ENCODE assay signal across 1 cellular context in the genomic region with DNA sequence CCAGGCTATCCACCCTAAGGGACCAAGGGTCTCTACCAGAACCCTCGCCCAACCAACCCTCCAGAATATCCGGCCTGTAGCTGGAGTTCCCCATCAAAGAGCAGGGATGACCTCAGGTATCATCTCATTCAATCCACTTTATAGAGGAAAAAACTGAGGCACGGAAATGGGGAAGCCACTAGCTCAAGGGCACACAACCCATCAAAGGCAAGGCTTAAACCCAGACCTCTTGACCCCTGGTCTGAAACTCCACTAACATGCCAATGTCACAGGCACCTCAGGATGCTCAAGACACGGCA.
TF ChIP-seq lines count a peak whose summit lies in the region.

No MANE protein-coding gene starts in this region.

TF ChIP-seq in HepG2, 621 proteins besides CTCF, POLR2A, EP300 and RAD21:
- TF ChIP-seq, protein P1, sequence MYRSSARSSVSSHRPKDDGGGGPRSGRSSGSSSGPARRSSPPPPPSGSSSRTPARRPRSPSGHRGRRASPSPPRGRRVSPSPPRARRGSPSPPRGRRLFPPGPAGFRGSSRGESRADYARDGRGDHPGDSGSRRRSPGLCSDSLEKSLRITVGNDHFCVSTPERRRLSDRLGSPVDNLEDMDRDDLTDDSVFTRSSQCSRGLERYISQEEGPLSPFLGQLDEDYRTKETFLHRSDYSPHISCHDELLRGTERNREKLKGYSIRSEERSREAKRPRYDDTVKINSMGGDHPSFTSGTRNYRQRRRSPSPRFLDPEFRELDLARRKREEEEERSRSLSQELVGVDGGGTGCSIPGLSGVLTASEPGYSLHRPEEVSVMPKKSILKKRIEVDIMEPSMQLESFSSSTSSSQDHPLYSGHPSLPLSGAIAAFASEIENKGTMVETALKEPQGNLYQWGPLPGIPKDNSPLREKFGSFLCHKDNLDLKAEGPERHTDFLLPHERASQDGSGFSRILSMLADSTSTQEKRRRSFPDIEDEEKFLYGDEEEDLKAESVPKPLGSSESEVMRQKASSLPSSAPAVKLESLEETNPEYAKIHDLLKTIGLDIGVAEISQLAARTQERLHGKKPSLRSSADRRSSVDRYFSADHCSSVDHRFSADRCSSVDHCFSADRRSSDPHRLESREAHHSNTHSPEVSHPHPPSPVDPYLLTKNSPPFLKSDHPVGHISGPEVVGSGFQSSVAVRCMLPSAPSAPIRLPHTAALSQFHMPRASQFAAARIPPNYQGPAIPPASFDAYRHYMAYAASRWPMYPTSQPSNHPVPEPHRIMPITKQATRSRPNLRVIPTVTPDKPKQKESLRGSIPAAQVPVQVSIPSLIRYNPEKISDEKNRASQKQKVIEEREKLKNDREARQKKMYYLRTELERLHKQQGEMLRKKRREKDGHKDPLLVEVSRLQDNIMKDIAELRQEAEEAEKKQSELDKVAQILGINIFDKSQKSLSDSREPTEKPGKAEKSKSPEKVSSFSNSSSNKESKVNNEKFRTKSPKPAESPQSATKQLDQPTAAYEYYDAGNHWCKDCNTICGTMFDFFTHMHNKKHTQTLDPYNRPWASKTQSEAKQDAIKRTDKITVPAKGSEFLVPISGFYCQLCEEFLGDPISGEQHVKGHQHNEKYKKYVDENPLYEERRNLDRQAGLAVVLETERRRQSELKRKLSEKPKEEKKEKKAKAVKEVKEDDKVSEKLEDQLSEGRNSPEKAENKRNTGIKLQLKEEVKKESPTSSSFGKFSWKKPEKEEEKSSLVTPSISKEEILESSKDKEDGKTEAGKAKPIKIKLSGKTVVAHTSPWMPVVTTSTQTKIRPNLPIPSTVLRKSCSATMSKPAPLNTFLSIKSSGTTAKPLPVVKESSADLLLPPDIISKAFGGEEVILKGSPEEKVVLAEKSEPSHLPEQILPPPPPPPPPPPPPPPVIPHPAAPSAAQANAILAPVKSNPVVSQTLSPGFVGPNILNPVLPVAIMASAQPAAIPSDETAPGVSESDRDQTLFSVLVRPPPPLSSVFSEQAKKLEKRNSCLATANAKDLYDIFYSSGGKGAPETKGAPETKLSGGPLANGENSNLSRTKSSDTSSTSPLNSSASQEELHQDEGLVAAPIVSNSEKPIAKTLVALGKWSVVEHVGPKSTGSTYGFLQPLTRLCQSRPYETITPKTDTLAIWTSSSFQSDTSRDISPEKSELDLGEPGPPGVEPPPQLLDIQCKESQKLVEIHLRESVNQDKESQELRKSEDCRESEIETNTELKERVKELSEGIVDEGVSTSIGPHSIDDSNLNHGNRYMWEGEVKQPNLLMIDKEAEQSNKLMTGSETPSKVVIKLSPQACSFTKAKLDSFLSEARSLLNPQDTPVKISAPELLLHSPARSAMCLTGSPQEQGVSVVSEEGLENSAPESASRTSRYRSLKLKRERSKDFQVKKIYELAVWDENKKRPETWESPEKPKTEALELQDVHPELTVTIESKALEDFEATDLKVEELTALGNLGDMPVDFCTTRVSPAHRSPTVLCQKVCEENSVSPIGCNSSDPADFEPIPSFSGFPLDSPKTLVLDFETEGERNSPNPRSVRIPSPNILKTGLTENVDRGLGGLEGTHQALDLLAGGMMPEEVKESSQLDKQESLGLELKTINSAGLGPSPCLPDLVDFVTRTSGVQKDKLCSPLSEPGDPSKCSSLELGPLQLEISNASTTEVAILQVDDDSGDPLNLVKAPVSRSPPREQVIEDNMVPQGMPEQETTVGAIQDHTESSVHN (CRISPR knock-in tag; IDR thresholded peaks at IDR 0.05), result no peak
- peak; percentile 66; the same call in 1 of the 2 replicates for TF ChIP-seq ZNF629 (CRISPR knock-in tag; conservative IDR thresholded peaks at IDR 0.05)
- 0 out of 2 replicates have a peak, but pooled peaks have one; percentile 5 for TF ChIP-seq SIN3A (IDR thresholded peaks at IDR 0.05; ENCODE audit: borderline replicate concordance, low read depth, low read length)
- TF ChIP-seq KLF11 (CRISPR knock-in tag; IDR thresholded peaks at IDR 0.05), result 0 out of 2 replicates have a peak, but pooled peaks have one; percentile 13
